Comparison of ENCODE assay signal across 25 cellular contexts in genomic region chr1:117173711-117174110, GRCh38. TPM values are rescaled to one million over a fixed set of nuclear protein-coding genes. Genes with fewer than 3 reads are reported as not detected.
DNase-seq lines count a peak whose midpoint lies in the region; ATAC-seq and TF ChIP-seq lines count a peak whose summit lies in the region.
"Had no signal": no experiment of that assay in that cellular context is flagged by ENCODE, and none has a peak within 500 bp of the region (broad histone marks: within the 10 kb centered on the region; RNA-seq: fewer than 3 reads in every experiment).

No MANE protein-coding gene starts in this region.

- POLR2A ChIA-PET in CD4-positive, alpha-beta memory T cell (lab: Charles Lee; ENCODE audit: partially characterized antibody): no interaction called here
- POLR2A ChIA-PET in MCF 10A (lab: Yijun Ruan, JAX): interaction anchor here (0.7 to 1.3 kb wide), 2 partner anchors 22 to 481 kb away, joined by 3 read pairs; no protein-coding TSS in a partner anchor

- no peak overlapping the region for H2BK120ac ChIP-seq in neuronal stem cell (ENCODE audit: low read depth, low read length)

- no peak overlapping the region for H2BK5ac ChIP-seq in neuronal stem cell (ENCODE audit: low read length)

- no peak overlapping the region for H4K91ac ChIP-seq in neuronal stem cell (ENCODE audit: low read depth, low read length, poor library complexity)

- H3K4me1 ChIP-seq in neuronal stem cell (ENCODE audit: control insufficient read depth in 2 of 2, insufficient read depth in 1 of 2, low read depth in 1 of 2, low read length in 2 of 2): peaks cover 15 to 22% of the 10 kb centered on the region in 2 donors
- H3K4me1 ChIP-seq in psoas muscle: no peaks in the 10 kb centered on the region
- no peaks in the 10 kb centered on the region for H3K4me1 ChIP-seq in CD4-positive, alpha-beta memory T cell (ENCODE audit: insufficient read depth, low read length)

- no TSS peak for BruUV-seq in MCF 10A (replicated peaks; lab: Mats Ljungman, UMichigan)

- H2BK15ac ChIP-seq in neuronal stem cell (ENCODE audit: low read length): no peak overlapping the region

- no peak overlapping the region for H4K8ac ChIP-seq in neuronal stem cell (ENCODE audit: low read depth, low read length)

- H3K27ac Mint-ChIP-seq in CD4-positive, alpha-beta memory T cell: no peak overlapping the region
- no peak overlapping the region for H3K27ac Mint-ChIP-seq in MCF 10A (ENCODE audit: low read depth, unreplicated experiment)
- H3K27ac Mint-ChIP-seq: CD4-positive, CD25-positive, alpha-beta regulatory T cell; HFFc6 had no signal

- no peak overlapping the region for H3K9ac ChIP-seq in neuronal stem cell (ENCODE audit: low read depth, low read length, poor library complexity)

- no peak overlapping the region for H3K23ac ChIP-seq in neuronal stem cell (ENCODE audit: low read depth, low read length, poor library complexity)

- WGBS in neuronal stem cell (ENCODE audit: extremely low coverage in 2 of 2, insufficient read length in 2 of 2, insufficient replicate concordance in 1 of 2), 2 donors: no CpG with 5 or more reads among the region's 6 CpGs
- 37 to 42% (median 37%) methylated on average over 6 of the region's 6 CpGs for WGBS in psoas muscle, 3 donors

- TF ChIP-seq CTCF in psoas muscle (IDR thresholded peaks at IDR 0.05) (no peak), MCF 10A (IDR thresholded peaks at IDR 0.05; ENCODE audit: unreplicated experiment) (no peak)

- H3K4me2 ChIP-seq in neuronal stem cell (ENCODE audit: insufficient read depth, low read length, poor library complexity, severe bottlenecking): no peak overlapping the region

- H3K4me3 Mint-ChIP-seq in CD4-positive, alpha-beta memory T cell: no peak overlapping the region
- H3K4me3 Mint-ChIP-seq in MCF 10A (ENCODE audit: unreplicated experiment): no peak overlapping the region
- H3K4me3 Mint-ChIP-seq: HFFc6 had no signal

- H3K27me3 ChIP-seq in neuronal stem cell (ENCODE audit: control insufficient read depth in 3 of 3, insufficient read depth in 3 of 3, low read depth in 1 of 3, low read length in 3 of 3) (no peaks in the 10 kb centered on the region), psoas muscle (ENCODE audit: insufficient read depth in 3 of 3, low read length in 2 of 3) (no peaks in the 10 kb centered on the region)
- H3K27me3 ChIP-seq in CD4-positive, alpha-beta memory T cell (ENCODE audit: insufficient read depth, low read length): no peaks in the 10 kb centered on the region

- H3K4me3 ChIP-seq in neuronal stem cell (ENCODE audit: low read length in 2 of 2): no peak overlapping the region
- no peak overlapping the region for H3K4me3 ChIP-seq in psoas muscle
- H3K4me3 ChIP-seq in CD4-positive, alpha-beta memory T cell (ENCODE audit: low read length in 2 of 2): no peak overlapping the region
- H3K4me3 ChIP-seq: K562 had no signal

- H3K14ac ChIP-seq in neuronal stem cell (ENCODE audit: low read length): no peak overlapping the region

- no peak overlapping the region for H2BK12ac ChIP-seq in neuronal stem cell (ENCODE audit: low read length)

- H3K27me3 Mint-ChIP-seq in CD4-positive, alpha-beta memory T cell: peaks cover 3 to 6% of the 10 kb centered on the region in 2 donors
- H3K27me3 Mint-ChIP-seq in MCF 10A (ENCODE audit: insufficient read depth, unreplicated experiment): no peaks in the 10 kb centered on the region

- H3K36me3 ChIP-seq in neuronal stem cell (replicated peaks in 1 of 2; ENCODE audit: control insufficient read depth in 2 of 2, insufficient read depth in 2 of 2, low read length in 2 of 2) (no peaks in the 10 kb centered on the region), psoas muscle (ENCODE audit: insufficient read depth in 1 of 2, low read depth in 1 of 2) (no peaks in the 10 kb centered on the region)
- no peaks in the 10 kb centered on the region for H3K36me3 ChIP-seq in CD4-positive, alpha-beta memory T cell (ENCODE audit: insufficient read depth, low read length)

- DNase-seq in DMS 273 treated with DMSO at 0.1 percent for 48 hours (lab: John Stamatoyannopoulos, UW) (peak; percentile 86), NCI-H2171 (lab: John Stamatoyannopoulos, UW) (peak; percentile 92), NCI-H82 (lab: John Stamatoyannopoulos, UW) (peak; percentile 96), neuronal stem cell (ENCODE audit: low spot score) (no peak), psoas muscle (no peak), MCF 10A (ENCODE audit: unreplicated experiment) (no peak)
- no peak for DNase-seq in CD4-positive, alpha-beta memory T cell
- DNase-seq: CD4-positive, CD25-positive, alpha-beta regulatory T cell; COR-L47; EL; H7; HFFc6; NCI-H1092; NCI-H1436 treated with DMSO at 0.1 percent for 48 hours; NCI-H2029 treated with DMSO at 0.1 percent for 48 hours; NCI-H2227 treated with DMSO at 0.1 percent for 48 hours; NCI-H526 treated with DMSO at 0.1 percent for 48 hours; NK-92 treated with Interleukin-12 subunit alpha and Interleukin-12 subunit beta, amount 100 ng/mL, for 24 hours; SIG-M5; T1000 had no signal

- no peaks in the 10 kb centered on the region for H3K36me3 Mint-ChIP-seq in CD4-positive, alpha-beta memory T cell
- H3K36me3 Mint-ChIP-seq in MCF 10A (ENCODE audit: insufficient read depth, unreplicated experiment): no peaks in the 10 kb centered on the region
- H3K36me3 Mint-ChIP-seq: CD4-positive, CD25-positive, alpha-beta regulatory T cell had no signal

- no peaks in the 10 kb centered on the region for H3K4me1 Mint-ChIP-seq in CD4-positive, alpha-beta memory T cell
- peaks cover 9% of the 10 kb centered on the region for H3K4me1 Mint-ChIP-seq in MCF 10A (ENCODE audit: insufficient read depth, unreplicated experiment)
- H3K4me1 Mint-ChIP-seq: CD4-positive, CD25-positive, alpha-beta regulatory T cell had no signal

- ATAC-seq in psoas muscle: no peak
- ATAC-seq: K562 had no signal

- H3K9me3 Mint-ChIP-seq in CD4-positive, alpha-beta memory T cell: no peaks in the 10 kb centered on the region
- H3K9me3 Mint-ChIP-seq in MCF 10A (ENCODE audit: unreplicated experiment): no peaks in the 10 kb centered on the region
- H3K9me3 Mint-ChIP-seq: CD4-positive, CD25-positive, alpha-beta regulatory T cell; HFFc6 had no signal

- CTCF ChIA-PET in CD4-positive, alpha-beta memory T cell (lab: Charles Lee; ENCODE audit: partially characterized antibody): no interaction called here
- CTCF ChIA-PET in MCF 10A (lab: Yijun Ruan, JAX): interaction anchor here (0.9 kb wide), 1 partner anchor 11 kb away, joined by 3 read pairs; no protein-coding TSS in a partner anchor

- intact Hi-C loops in psoas muscle (cut with DNase I): no loop called here
- intact Hi-C loops in CD4-positive, alpha-beta memory T cell (cut with micrococcal nuclease): no loop called here
- intact Hi-C loops in MCF 10A (cut with micrococcal nuclease): no loop called here

- H2AK5ac ChIP-seq in neuronal stem cell (ENCODE audit: low read depth, low read length): no peak overlapping the region

- H3K9me3 ChIP-seq in neuronal stem cell (replicated peaks in 1 of 2; ENCODE audit: control insufficient read depth in 2 of 2, insufficient read depth in 1 of 2, low read depth in 1 of 2, low read length in 2 of 2) (no peaks in the 10 kb centered on the region), psoas muscle (no peaks in the 10 kb centered on the region)
- no peaks in the 10 kb centered on the region for H3K9me3 ChIP-seq in CD4-positive, alpha-beta memory T cell (ENCODE audit: control insufficient read depth in 1 of 2, low read length in 2 of 2)

- H3K4ac ChIP-seq in neuronal stem cell (ENCODE audit: low read length): no peak overlapping the region

- peak overlapping the region; percentile 14 for H3K27ac ChIP-seq in neuronal stem cell (replicated peaks; ENCODE audit: low read length)
- H3K27ac ChIP-seq in psoas muscle: no peak overlapping the region
- no peak overlapping the region for H3K27ac ChIP-seq in CD4-positive, alpha-beta memory T cell (ENCODE audit: low read depth, low read length)
- H3K27ac ChIP-seq: RWPE1 had no signal

- H3K79me1 ChIP-seq in neuronal stem cell (ENCODE audit: low read depth, low read length): no peaks in the 10 kb centered on the region

- H3K18ac ChIP-seq in neuronal stem cell (ENCODE audit: low read length): peak overlapping the region; percentile 1

- H2AFZ ChIP-seq in neuronal stem cell (ENCODE audit: low read length): no peak overlapping the region

RNA-seq across cellular contexts. Expression of gene VTCN1, which starts 37.0 kb away (rescaled TPM):
- 0.31 TPM for polyA plus RNA-seq in neuronal stem cell (2013, experiment 1 of 2)
- 0.40 TPM for polyA plus RNA-seq in neuronal stem cell (2013, experiment 2 of 2)
- under 1 TPM in 1 of 4 donors, not detected in 3; 0.22 TPM for total RNA-seq in psoas muscle
- polyA plus RNA-seq in psoas muscle: under 1 TPM in 2 of 3 donors, not detected in 1; 0.03 to 0.09 TPM
- total RNA-seq in CD4-positive, alpha-beta memory T cell: not detected
- not detected for polyA plus RNA-seq in CD4-positive, alpha-beta memory T cell
- total RNA-seq in MCF 10A (2022): not detected in 2 replicates
- total RNA-seq: A673; CD4-positive, CD25-positive, alpha-beta regulatory T cell; H7; HFFc6; K562; T-helper 1 cell treated with Interleukin-12 subunit alpha and Interleukin-12 subunit beta and Interleukin-4 antibody, amounts not matched to agents 30 ng/mL and 1 ng/mL, for 36 hours had no signal
- polyA plus RNA-seq: BJ; CD4-positive, CD25-positive, alpha-beta regulatory T cell; K562 had no signal

RNA-seq across cellular contexts. Expression of gene TRIM45, which starts 52.2 kb away (rescaled TPM):
- 19.1 TPM for polyA plus RNA-seq in neuronal stem cell (2013, experiment 1 of 2)
- polyA plus RNA-seq in neuronal stem cell (2013, experiment 2 of 2): 19.2 TPM
- 10 to 100 TPM in 3 of 4 donors, 1 to 10 TPM in 1; 7.3 to 25.4 (median 13.2) TPM for total RNA-seq in psoas muscle
- polyA plus RNA-seq in psoas muscle: 10 to 100 TPM in 1 of 3 donors, 1 to 10 TPM in 2; 3.3 to 17.1 (median 8.4) TPM
- total RNA-seq in CD4-positive, alpha-beta memory T cell: under 1 TPM; 0.20 to 0.25 TPM
- under 1 TPM in 1 of 2 donors, not detected in 1; 0.11 TPM for polyA plus RNA-seq in CD4-positive, alpha-beta memory T cell
- 1.6 and 2.9 TPM in 2 replicates for total RNA-seq in MCF 10A (2022)

Comparison
In these comparisons a context has a peak if more than half of its experiments do, and no peak if none do; other contexts are left out.
1. DNase-seq: peak in DMS 273 treated with DMSO at 0.1 percent for 48 hours (single experiment), NCI-H2171 (single experiment) and NCI-H82 (single experiment); none in neuronal stem cell (single experiment), psoas muscle (0 of 2), CD4-positive, alpha-beta memory T cell (0 of 5) and MCF 10A (single experiment).